10 cellular contexts compared by ENCODE assay signal in genomic region chr6:30912746-30913520, GRCh38. TPM values are rescaled to one million over a fixed set of nuclear protein-coding genes. Genes with fewer than 3 reads are reported as not detected.
DNase-seq lines count a peak whose midpoint lies in the region; ATAC-seq and TF ChIP-seq lines count a peak whose summit lies in the region.
"Had no signal": no experiment of that assay in that cellular context is flagged by ENCODE, and none has a peak within 500 bp of the region (broad histone marks: within the 10 kb centered on the region; RNA-seq: fewer than 3 reads in every experiment).

No MANE protein-coding gene starts in this region.

- H3K4me2 ChIP-seq in mammary epithelial cell (ENCODE audit: insufficient read depth, low read depth, low read length) = no peak overlapping the region

- H3K27ac Mint-ChIP-seq in activated T-cell treated with anti-CD3 and anti-CD28 coated beads, Interleukin-2, amount 50 U/mL, for 72 hours = no peak overlapping the region

- TF ChIP-seq EP300 in transverse colon (IDR thresholded peaks at IDR 0.05; ENCODE audit: low read depth) = no peak

- peak overlapping the region; percentile 45 for H3K9ac ChIP-seq in mammary epithelial cell (ENCODE audit: insufficient read depth, low read length)
- peak overlapping the region; percentile 39 for H3K9ac ChIP-seq in muscle layer of colon (ENCODE audit: low read length)

- H3K4me1 ChIP-seq in mammary epithelial cell (ENCODE audit: insufficient read depth, low read length) (peaks cover 33% of the 10 kb centered on the region), muscle layer of colon (ENCODE audit: insufficient read depth, low read length) (peaks cover 35% of the 10 kb centered on the region), transverse colon (peaks cover 17 to 36% (median 26%) of the 10 kb centered on the region in 4 donors)

- H3K27me3 ChIP-seq in mammary epithelial cell (ENCODE audit: insufficient read depth, low read length) (no peaks in the 10 kb centered on the region), muscle layer of colon (ENCODE audit: control insufficient read depth in 1 of 2, insufficient read depth in 2 of 2, low read length in 2 of 2) (no peaks in the 10 kb centered on the region), transverse colon (no peaks in the 10 kb centered on the region), H7 (ENCODE audit: control insufficient read depth, insufficient read depth, low read length) (no peaks in the 10 kb centered on the region)

- H3K4me3 ChIP-seq in mammary epithelial cell (replicated peaks in 1 of 3; ENCODE audit: insufficient read depth in 1 of 3, low read depth in 2 of 3, low read length in 3 of 3) = no peak overlapping the region
- peak overlapping the region in 1 of 2 donors; percentile 59 for H3K4me3 ChIP-seq in muscle layer of colon (ENCODE audit: low read depth in 1 of 2, low read length in 2 of 2)
- no peak overlapping the region for H3K4me3 ChIP-seq in transverse colon
- no peak overlapping the region for H3K4me3 ChIP-seq in H7 (ENCODE audit: insufficient read depth, low read depth, low read length)

- in situ Hi-C loops in mammary epithelial cell (cut with MboI; ENCODE audit: low sequenced_read_pairs in 2 of 2) = loop anchor here in 1 of 2 donors (5.0 kb wide), 1 partner anchor 164 kb away; no protein-coding TSS in a partner anchor
- in situ Hi-C loops in transverse colon (cut with MboI; ENCODE audit: low pct_ligation_motif_present in 1 of 4, low pct_unique_long_range_greater_than_20kb in 1 of 4, low sequenced_read_pairs in 3 of 4) = loop anchor here in 1 of 4 donors (10.0 kb wide), 1 partner anchor 162 kb away; no protein-coding TSS in a partner anchor

- H3K27ac ChIP-seq in mammary epithelial cell (ENCODE audit: insufficient read depth, low read depth, low read length) = no peak overlapping the region
- H3K27ac ChIP-seq in muscle layer of colon (ENCODE audit: low read depth, low read length) = peak overlapping the region; percentile 87
- H3K27ac ChIP-seq in transverse colon = peak overlapping the region; percentile 92 to 94 (median 94)

- H3K4me3 Mint-ChIP-seq in activated T-cell treated with anti-CD3 and anti-CD28 coated beads, Interleukin-2, amount 50 U/mL, for 72 hours = peak overlapping the region; percentile 88 to 95

- peaks cover 1 to 17% of the 10 kb centered on the region in 2 donors for H3K36me3 Mint-ChIP-seq in activated T-cell treated with anti-CD3 and anti-CD28 coated beads, Interleukin-2, amount 50 U/mL, for 72 hours (ENCODE audit: insufficient read depth in 2 of 2)

- CTCF ChIA-PET in mammary epithelial cell (lab: Charles Lee; ENCODE audit: low non-redundant PET) = interaction anchor here (0.8 to 3.6 kb wide), 4 partner anchors 34 to 158 kb away, joined by 4 to 42 read pairs (median 7); no protein-coding TSS in a partner anchor

- TF ChIP-seq POLR2A in transverse colon (IDR thresholded peaks at IDR 0.05) = no peak

- no peaks in the 10 kb centered on the region for H3K27me3 Mint-ChIP-seq in activated T-cell treated with anti-CD3 and anti-CD28 coated beads, Interleukin-2, amount 50 U/mL, for 72 hours (ENCODE audit: low read depth)

- TF ChIP-seq CTCF in mammary epithelial cell (conservative IDR thresholded peaks at IDR 0.05 in 1 of 2, IDR thresholded peaks at IDR 0.05 in 1 of 2; ENCODE audit: extremely low read depth in 1 of 2, insufficient read depth in 1 of 2, low read depth in 1 of 2, low read length in 2 of 2) (no peak), transverse colon (IDR thresholded peaks at IDR 0.05) (no peak)

- BruUV-seq in mammary epithelial cell (replicated peaks; lab: Mats Ljungman, UMichigan) = TSS peak; percentile 96

- no peak for ATAC-seq in activated T-cell treated with anti-CD3 and anti-CD28 coated beads, Interleukin-2, amount 50 U/mL, for 72 hours (replicated peaks in 1 of 2)

- H3K9me3 Mint-ChIP-seq in activated T-cell treated with anti-CD3 and anti-CD28 coated beads, Interleukin-2, amount 50 U/mL, for 72 hours = no peaks in the 10 kb centered on the region

- intact Hi-C loops in mammary epithelial cell (cut with micrococcal nuclease) = no loop called here
- intact Hi-C loops in transverse colon (cut with DNase I; ENCODE audit: low total_unique reads) = no loop called here

- no peak for DNase-seq in activated T-cell treated with anti-CD3 and anti-CD28 coated beads, Interleukin-2, amount 50 U/mL, for 72 hours
- DNase-seq in activated T-cell treated with anti-CD3 and anti-CD28 coated beads, Interleukin-2, amount 50 U/mL, for 48 hours = no peak
- no peak for DNase-seq in mammary epithelial cell
- DNase-seq in transverse colon = no peak
- no peak for DNase-seq in NCI-H524 treated with DMSO at 0.1 percent for 48 hours (lab: John Stamatoyannopoulos, UW)
- DNase-seq in GDM1 (lab: John Stamatoyannopoulos, UW) = no peak
- DNase-seq in H7 = no peak
- DNase-seq: activated CD4-positive, alpha-beta T cell treated with anti-CD3 and anti-CD28 coated beads, Interleukin-2, amount 50 U/mL, for 4 hours; dermis blood vessel endothelial cell had no signal

- dilution Hi-C loops in mammary epithelial cell (cut with HindIII; ENCODE audit: low sequenced_read_pairs) = no loop called here

- H3K4me1 Mint-ChIP-seq in activated T-cell treated with anti-CD3 and anti-CD28 coated beads, Interleukin-2, amount 50 U/mL, for 72 hours (ENCODE audit: low read depth) = peaks cover 52% of the 10 kb centered on the region

- H3K9me3 ChIP-seq in mammary epithelial cell (replicated peaks; ENCODE audit: insufficient read depth, low read length) = no peaks in the 10 kb centered on the region
- H3K9me3 ChIP-seq in muscle layer of colon (ENCODE audit: low read length) = no peaks in the 10 kb centered on the region
- no peaks in the 10 kb centered on the region for H3K9me3 ChIP-seq in transverse colon

- H3K79me2 ChIP-seq in mammary epithelial cell (ENCODE audit: insufficient read depth, low read length) = peaks cover 18% of the 10 kb centered on the region

- H3K36me3 ChIP-seq in mammary epithelial cell (ENCODE audit: insufficient read depth, low read length) = peaks cover 13% of the 10 kb centered on the region
- peaks cover 41% of the 10 kb centered on the region for H3K36me3 ChIP-seq in muscle layer of colon (ENCODE audit: insufficient read depth, low read length)
- H3K36me3 ChIP-seq in transverse colon = peaks cover 0 to 4% (median 0%) of the 10 kb centered on the region in 4 donors
- H3K36me3 ChIP-seq in H7 (replicated peaks; ENCODE audit: control insufficient read depth, insufficient read depth, low read length) = peaks cover 18% of the 10 kb centered on the region

- 94% methylated on average over 8 of the region's 8 CpGs for WGBS in mammary epithelial cell (ENCODE audit: low coverage, missing lambda C conversion rate)
- WGBS in transverse colon (ENCODE audit: low coverage in 1 of 2), 2 donors = 85 to 86% methylated on average over 5 to 8 of the region's 8 CpGs

- no peaks in the 10 kb centered on the region for H4K20me1 ChIP-seq in mammary epithelial cell (ENCODE audit: insufficient read depth, low read length)

- no peak overlapping the region for H2AFZ ChIP-seq in mammary epithelial cell (ENCODE audit: low read depth, low read length)

RNA-seq across cellular contexts. Expression of gene VARS2, which starts 1.1 kb away (rescaled TPM):
- total RNA-seq in activated T-cell treated with anti-CD3 and anti-CD28 coated beads, Interleukin-2, amount 50 U/mL, for 72 hours = 10 to 100 TPM; 47.3 to 54.9 TPM
- 10 to 100 TPM; 17.7 to 25.7 TPM for total RNA-seq in mammary epithelial cell
- polyA plus RNA-seq in mammary epithelial cell = 23.6 TPM
- 24.7 TPM for polyA minus RNA-seq in mammary epithelial cell
- 10 to 100 TPM; 13.1 to 64.7 (median 25.8) TPM for total RNA-seq in transverse colon
- total RNA-seq in H7 (2014; rRNA removed; shearing (Covaris generic)) = 54.4 and 60.5 TPM in 2 replicates

RNA-seq across cellular contexts. Expression of gene GTF2H4, which starts 4.9 kb away (rescaled TPM):
- 10 to 100 TPM; 43.5 to 46.9 TPM for total RNA-seq in activated T-cell treated with anti-CD3 and anti-CD28 coated beads, Interleukin-2, amount 50 U/mL, for 72 hours
- 10 to 100 TPM; 17.0 to 41.1 TPM for total RNA-seq in mammary epithelial cell
- polyA plus RNA-seq in mammary epithelial cell = 28.8 TPM
- 22.1 TPM for polyA minus RNA-seq in mammary epithelial cell
- total RNA-seq in transverse colon = 10 to 100 TPM in 1 of 4 donors, 1 to 10 TPM in 3; 2.0 to 44.5 (median 6.8) TPM
- total RNA-seq in H7 (2014; rRNA removed; shearing (Covaris generic)) = 30.5 and 30.9 TPM in 2 replicates

RNA-seq across cellular contexts. Expression of gene SFTA2, which starts 19.0 kb away (rescaled TPM):
- total RNA-seq in activated T-cell treated with anti-CD3 and anti-CD28 coated beads, Interleukin-2, amount 50 U/mL, for 72 hours = under 1 TPM in 1 of 2 donors, not detected in 1; 0.31 TPM
- not detected for total RNA-seq in mammary epithelial cell
- not detected for polyA plus RNA-seq in mammary epithelial cell
- not detected for polyA minus RNA-seq in mammary epithelial cell
- total RNA-seq in transverse colon = not detected
- not detected in 2 replicates for total RNA-seq in H7 (2014; rRNA removed; shearing (Covaris generic))
- total RNA-seq: dermis blood vessel endothelial cell had no signal

RNA-seq across cellular contexts. Expression of gene MUCL3, which starts 27.8 kb away (rescaled TPM):
- total RNA-seq in activated T-cell treated with anti-CD3 and anti-CD28 coated beads, Interleukin-2, amount 50 U/mL, for 72 hours = under 1 TPM in 1 of 2 donors, not detected in 1; 0.09 TPM
- total RNA-seq in mammary epithelial cell (not detected), transverse colon (under 1 TPM in 2 of 4 donors, not detected in 2; 0.16 to 0.41 TPM)
- 0.03 TPM for polyA plus RNA-seq in mammary epithelial cell
- not detected for polyA minus RNA-seq in mammary epithelial cell
- not detected in 2 replicates for total RNA-seq in H7 (2014; rRNA removed; shearing (Covaris generic))
- total RNA-seq: dermis blood vessel endothelial cell had no signal

RNA-seq across cellular contexts. Expression of gene DDR1, which starts 28.6 kb away (rescaled TPM):
- total RNA-seq in activated T-cell treated with anti-CD3 and anti-CD28 coated beads, Interleukin-2, amount 50 U/mL, for 72 hours = 10 to 100 TPM in 1 of 2 donors, 1 to 10 TPM in 1; 9.4 to 11.6 TPM
- total RNA-seq in mammary epithelial cell (100 to 1,000 TPM; 192 to 315 TPM), transverse colon (100 to 1,000 TPM; 149 to 322 (median 230) TPM)
- polyA plus RNA-seq in mammary epithelial cell = 130 TPM
- polyA minus RNA-seq in mammary epithelial cell = 239 TPM
- 117 and 127 TPM in 2 replicates for total RNA-seq in H7 (2014; rRNA removed; shearing (Covaris generic))
